In the genomic region with DNA sequence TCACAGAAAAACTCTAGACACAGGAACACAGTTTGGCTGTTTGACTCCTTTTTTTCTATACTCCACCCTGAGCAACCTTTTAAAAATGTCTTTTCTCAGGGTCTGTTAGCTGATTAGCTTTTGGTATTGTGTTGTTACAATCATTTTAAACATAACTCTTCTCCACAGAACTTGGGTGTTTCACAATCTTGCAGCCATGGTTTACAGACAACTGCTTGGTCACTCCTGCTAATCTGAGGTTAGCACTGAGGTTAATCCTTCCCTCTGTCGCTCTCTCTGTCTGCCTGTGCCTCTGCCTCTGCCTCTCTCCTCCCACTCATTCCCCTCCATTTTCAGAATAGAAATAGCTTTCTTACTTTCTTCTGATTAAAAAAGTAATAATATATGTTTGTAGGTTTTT, we compare ENCODE assay signal across 15 cellular contexts.
DNase-seq lines count a peak whose midpoint lies in the region; FAIRE-seq and TF ChIP-seq lines count a peak whose summit lies in the region.
"Had no signal": no experiment of that assay in that cellular context is flagged by ENCODE, and none has a peak within 500 bp of the region (broad histone marks: within the 10 kb centered on the region; RNA-seq: fewer than 3 reads in every experiment).

No MANE protein-coding gene starts in this region.

- DNase-seq in HL-60 (ENCODE audit: low read depth in 1 of 2, low spot score in 1 of 2): peak; percentile 74 to 88
- peak; percentile 84 for DNase-seq in NOMO-1 treated with DMSO at 0.1 percent for 48 hours (lab: John Stamatoyannopoulos, UW; ENCODE audit: unreplicated experiment)
- DNase-seq in cardiac fibroblast (ENCODE audit: low read depth in 2 of 2): peak; percentile 44 to 71
- peak; percentile 78 for DNase-seq in retinal pigment epithelial cell (ENCODE audit: low read depth)
- DNase-seq in activated T-helper 2 cell treated with anti-CD3 and anti-CD28 coated beads, Interferon-gamma antibody, Interleukin-2, Interleukin-4, amounts not matched to agents 10 μg/mL and 5 μg/mL and 100 μg/mL, durations not matched to agents 14 hours and 24 hours and 36 hours (ENCODE audit: low spot score): no peak
- no peak for DNase-seq in GM19239 (ENCODE audit: insufficient read length, low spot score)
- no peak for DNase-seq in NCI-H2171 (lab: John Stamatoyannopoulos, UW)
- DNase-seq: cerebellar nuclear complex, left ventricle myocardium inferior, NCI-H1105 treated with DMSO at 0.1 percent for 48 hours, NCI-H446 treated with DMSO at 0.1 percent for 48 hours, substantia nigra had no signal

- peaks cover 14% of the 10 kb centered on the region for H3K4me1 Mint-ChIP-seq in activated T-helper 2 cell treated with anti-CD3 and anti-CD28 coated beads, Interferon-gamma antibody, Interleukin-2, Interleukin-4, amounts not matched to agents 10 μg/mL and 5 μg/mL and 100 μg/mL, durations not matched to agents 14 hours and 24 hours and 36 hours (ENCODE audit: low read depth)
- H3K4me1 Mint-ChIP-seq: activated naive CD4-positive, alpha-beta T cell treated with anti-CD3 and anti-CD28 coated beads, Interleukin-2, amount 50 U/mL, for 24 hours; neural crest cell had no signal

- H3K36me3 Mint-ChIP-seq in activated T-helper 2 cell treated with anti-CD3 and anti-CD28 coated beads, Interferon-gamma antibody, Interleukin-2, Interleukin-4, amounts not matched to agents 10 μg/mL and 5 μg/mL and 100 μg/mL, durations not matched to agents 14 hours and 24 hours and 36 hours (ENCODE audit: low read depth): no peaks in the 10 kb centered on the region
- H3K36me3 Mint-ChIP-seq: activated naive CD4-positive, alpha-beta T cell treated with anti-CD3 and anti-CD28 coated beads, Interleukin-2, amount 50 U/mL, for 24 hours had no signal

- peak overlapping the region; percentile 78 for H3K27ac ChIP-seq in HL-60 (replicated peaks)
- H3K27ac ChIP-seq: epithelial cell of prostate, left ventricle myocardium inferior had no signal

- H3K27ac Mint-ChIP-seq in activated T-helper 2 cell treated with anti-CD3 and anti-CD28 coated beads, Interferon-gamma antibody, Interleukin-2, Interleukin-4, amounts not matched to agents 10 μg/mL and 5 μg/mL and 100 μg/mL, durations not matched to agents 14 hours and 24 hours and 36 hours: no peak overlapping the region
- H3K27ac Mint-ChIP-seq: activated naive CD4-positive, alpha-beta T cell treated with anti-CD3 and anti-CD28 coated beads, Interleukin-2, amount 50 U/mL, for 24 hours had no signal

- TF ChIP-seq CTCF in HL-60 (IDR thresholded peaks at IDR 0.05; ENCODE audit: insufficient read depth, low read length): no peak
- TF ChIP-seq CTCF in cardiac fibroblast (IDR thresholded peaks at IDR 0.05; ENCODE audit: low read depth, low read length): no peak
- TF ChIP-seq CTCF in retinal pigment epithelial cell (conservative IDR thresholded peaks at IDR 0.05; ENCODE audit: low read depth, low read length): no peak

- intact Hi-C loops in activated T-helper 2 cell treated with anti-CD3 and anti-CD28 coated beads, Interferon-gamma antibody, Interleukin-2, Interleukin-4, amounts not matched to agents 10 μg/mL and 5 μg/mL and 100 μg/mL, durations not matched to agents 14 hours and 24 hours and 36 hours (cut with micrococcal nuclease): no loop called here

- H3K27me3 ChIP-seq in HL-60 (ENCODE audit: insufficient read depth, poor library complexity, severe bottlenecking): no peaks in the 10 kb centered on the region

- H3K4me3 Mint-ChIP-seq in activated T-helper 2 cell treated with anti-CD3 and anti-CD28 coated beads, Interferon-gamma antibody, Interleukin-2, Interleukin-4, amounts not matched to agents 10 μg/mL and 5 μg/mL and 100 μg/mL, durations not matched to agents 14 hours and 24 hours and 36 hours (ENCODE audit: low read depth): no peak overlapping the region
- H3K4me3 Mint-ChIP-seq: activated naive CD4-positive, alpha-beta T cell treated with anti-CD3 and anti-CD28 coated beads, Interleukin-2, amount 50 U/mL, for 24 hours; neural crest cell had no signal

- no peak for FAIRE-seq in GM19239 (lab: Jason Lieb, UNC)

- H3K27me3 Mint-ChIP-seq in activated T-helper 2 cell treated with anti-CD3 and anti-CD28 coated beads, Interferon-gamma antibody, Interleukin-2, Interleukin-4, amounts not matched to agents 10 μg/mL and 5 μg/mL and 100 μg/mL, durations not matched to agents 14 hours and 24 hours and 36 hours (ENCODE audit: low read depth): peaks cover 10% of the 10 kb centered on the region

- H3K4me3 ChIP-seq in HL-60 (replicated peaks; ENCODE audit: insufficient read depth, low read length): no peak overlapping the region
- no peak overlapping the region for H3K4me3 ChIP-seq in cardiac fibroblast (replicated peaks in 1 of 2; ENCODE audit: low read depth in 2 of 2, low read length in 2 of 2)
- H3K4me3 ChIP-seq in retinal pigment epithelial cell (ENCODE audit: low read length): no peak overlapping the region
- H3K4me3 ChIP-seq: left ventricle myocardium inferior had no signal

- peaks cover 20% of the 10 kb centered on the region for H3K9me3 Mint-ChIP-seq in activated T-helper 2 cell treated with anti-CD3 and anti-CD28 coated beads, Interferon-gamma antibody, Interleukin-2, Interleukin-4, amounts not matched to agents 10 μg/mL and 5 μg/mL and 100 μg/mL, durations not matched to agents 14 hours and 24 hours and 36 hours

Comparison
In these comparisons a context has a peak if more than half of its experiments do, and no peak if none do; other contexts are left out.
1. DNase-seq: peak in HL-60 (2 of 2), NOMO-1 treated with DMSO at 0.1 percent for 48 hours (single experiment), cardiac fibroblast (2 of 2) and retinal pigment epithelial cell (single experiment); none in activated T-helper 2 cell treated with anti-CD3 and anti-CD28 coated beads, Interferon-gamma antibody, Interleukin-2, Interleukin-4, amounts not matched to agents 10 μg/mL and 5 μg/mL and 100 μg/mL, durations not matched to agents 14 hours and 24 hours and 36 hours (single experiment), GM19239 (single experiment) and NCI-H2171 (single experiment).